8 cellular contexts compared by ENCODE assay signal in the genomic region with DNA sequence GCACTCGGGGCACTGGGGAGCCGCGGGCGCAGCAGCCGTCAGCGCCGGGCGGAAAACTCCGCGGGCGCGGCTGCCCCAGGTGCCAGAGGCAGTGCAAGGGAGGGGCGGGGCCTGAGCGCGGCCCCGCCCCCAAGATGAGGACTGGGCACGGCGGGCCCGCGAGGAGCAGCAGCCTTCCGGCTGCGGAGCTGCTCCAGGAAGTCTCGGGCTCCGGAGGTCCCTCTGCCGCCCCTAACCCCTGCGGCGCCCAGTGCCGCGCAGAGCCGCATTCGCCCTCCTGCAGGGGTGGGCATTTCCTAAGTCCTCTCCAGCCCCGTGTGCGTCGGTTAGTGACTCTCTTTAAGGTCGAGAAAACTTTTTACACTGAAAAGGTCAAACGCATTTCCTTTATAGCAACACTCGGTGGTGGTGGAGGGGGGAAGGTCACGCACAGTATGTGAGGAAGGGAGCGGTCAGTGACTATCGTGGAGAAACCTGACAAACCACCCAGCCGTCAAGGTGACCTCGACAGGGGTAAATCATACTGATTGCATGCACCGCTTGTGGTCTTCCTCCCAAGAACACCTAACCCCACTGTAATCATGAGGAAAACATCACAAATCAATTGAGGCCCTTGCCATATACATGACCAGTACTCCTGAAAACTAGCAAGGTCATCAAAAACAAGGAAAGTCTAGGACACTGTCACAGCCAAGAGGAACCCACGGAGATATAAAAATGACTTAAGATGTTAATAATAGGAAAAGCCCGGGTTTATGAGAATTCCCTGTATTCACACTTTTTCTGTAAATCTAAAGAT. TPM values are rescaled to one million over a fixed set of nuclear protein-coding genes. Genes with fewer than 3 reads are reported as not detected.
A peak's percentile ranks its signal among the peaks of the same experiment; 100 is the strongest.
DNase-seq lines count a peak whose midpoint lies in the region; ATAC-seq and TF ChIP-seq lines count a peak whose summit lies in the region.

Gene ANXA11 (minus strand): TSS at position 60 of the 799 bp plus-strand sequence. CDS start 32,676 bp downstream, outside the sequence.

- intact Hi-C loops in ovary (cut with DNase I), result loop anchor here in 3 of 4 donors (5.0 kb wide), 2 partner anchors 48 to 63 kb away; no protein-coding TSS in a partner anchor

- H3K9me3 ChIP-seq in KOPT-K1 (ENCODE audit: insufficient read depth, low read length, poor library complexity, severe bottlenecking) (no peaks in the 10 kb centered on the region), gastroesophageal sphincter (no peaks in the 10 kb centered on the region), ovary (no peaks in the 10 kb centered on the region), thymus (ENCODE audit: control insufficient read depth) (no peaks in the 10 kb centered on the region)

- peak; percentile 81 for DNase-seq in EH (ENCODE audit: low read depth)
- DNase-seq in SHP77 treated with DMSO at 0.1 percent for 48 hours (lab: John Stamatoyannopoulos, UW), result peak; percentile 21
- peak; percentile 72 for DNase-seq in activated gamma-delta T cell treated with anti-CD3 and anti-CD28 coated beads, Interleukin-2, amount 50 U/mL, for 16 hours (ENCODE audit: low read depth)
- peak; percentile 81 to 89 (median 86) for DNase-seq in ovary

- peak within 1 kb of the TSS; percentile 50 to 99 for H3K4me3 ChIP-seq in gastroesophageal sphincter
- peak within 1 kb of the TSS; percentile 90 for H3K4me3 ChIP-seq in ovary
- H3K4me3 ChIP-seq in thymus (ENCODE audit: low read length), result peak within 1 kb of the TSS; percentile 90

- TF ChIP-seq POLR2A in gastroesophageal sphincter (IDR thresholded peaks at IDR 0.05) (peak; percentile 95 to 96), ovary (IDR thresholded peaks at IDR 0.05) (peak; percentile 74)

- TF ChIP-seq CTCF in gastroesophageal sphincter (IDR thresholded peaks at IDR 0.05), result peak in 1 of 4 experiments; percentile 4
- TF ChIP-seq CTCF in ovary (IDR thresholded peaks at IDR 0.05), result no peak

- peak; percentile 83 for ATAC-seq in GM21737 (IDR thresholded peaks at IDR 0.05; ENCODE audit: unreplicated experiment)
- peak; percentile 80 for ATAC-seq in gastroesophageal sphincter

- no peaks in the 10 kb centered on the region for H3K27me3 ChIP-seq in gastroesophageal sphincter
- no peaks in the 10 kb centered on the region for H3K27me3 ChIP-seq in ovary
- H3K27me3 ChIP-seq in thymus (ENCODE audit: control insufficient read depth, insufficient read depth), result no peaks in the 10 kb centered on the region

- H3K27ac ChIP-seq in KOPT-K1 (ENCODE audit: low read depth, low read length, poor library complexity, severe bottlenecking) (peak within 1 kb of the TSS; percentile 77), gastroesophageal sphincter (peak within 1 kb of the TSS; percentile 80 to 100 (median 96)), ovary (peak within 1 kb of the TSS; percentile 86 to 93), thymus (ENCODE audit: low read depth) (peak within 1 kb of the TSS; percentile 98)

- peaks cover 5 to 89% (median 48%) of the 10 kb centered on the region in 3 donors for H3K4me1 ChIP-seq in gastroesophageal sphincter
- H3K4me1 ChIP-seq in ovary (ENCODE audit: insufficient read depth), result peaks cover 23% of the 10 kb centered on the region
- peaks cover 39% of the 10 kb centered on the region for H3K4me1 ChIP-seq in thymus (ENCODE audit: control insufficient read depth, insufficient read depth, low read length)

- 10 to 18% methylated on average over 6 to 8 of the region's 45 CpGs for WGBS in gastroesophageal sphincter (ENCODE audit: low coverage in 1 of 2), 2 donors
- 4% methylated on average over 29 to 45 of the region's 45 CpGs for WGBS in ovary, 3 donors
- WGBS in thymus, result 6% methylated on average over 45 of the region's 45 CpGs

- H3K36me3 ChIP-seq in KOPT-K1 (ENCODE audit: insufficient read depth, low read length) (no peaks in the 10 kb centered on the region; the same call in 1 of the 2 replicates), gastroesophageal sphincter (no peaks in the 10 kb centered on the region), ovary (no peaks in the 10 kb centered on the region), thymus (ENCODE audit: control insufficient read depth, insufficient read depth) (peaks cover 4% of the 10 kb centered on the region)

- no peak for TF ChIP-seq EP300 in gastroesophageal sphincter (IDR thresholded peaks at IDR 0.05)
- no peak for TF ChIP-seq EP300 in ovary (IDR thresholded peaks at IDR 0.05)

RNA-seq across cellular contexts. Expression of gene ANXA11, which starts in this region (rescaled TPM):
- total RNA-seq in gastroesophageal sphincter (100 to 1,000 TPM; 117 to 225 (median 162) TPM), ovary (100 to 1,000 TPM in 6 of 7 donors, 10 to 100 TPM in 1; 44.2 to 159 (median 137) TPM)
- polyA plus RNA-seq in ovary (100 to 1,000 TPM in 1 of 2 donors, 10 to 100 TPM in 1; 55.9 to 372 TPM), thymus (152 TPM)

Comparison
In these comparisons a context has a peak if more than half of its experiments do, and no peak if none do; other contexts are left out.
1. Peak in every context shown above with its lines: DNase-seq, ATAC-seq, H3K4me3 ChIP-seq and H3K27ac ChIP-seq.
2. DNase-seq: peak in every context shown above with its lines; median percentile 86 in ovary; 81 in EH; 72 in activated gamma-delta T cell treated with anti-CD3 and anti-CD28 coated beads, Interleukin-2, amount 50 U/mL, for 16 hours; 21 in SHP77 treated with DMSO at 0.1 percent for 48 hours.